ENCODE assay signal across 13 cellular contexts in the genomic region with DNA sequence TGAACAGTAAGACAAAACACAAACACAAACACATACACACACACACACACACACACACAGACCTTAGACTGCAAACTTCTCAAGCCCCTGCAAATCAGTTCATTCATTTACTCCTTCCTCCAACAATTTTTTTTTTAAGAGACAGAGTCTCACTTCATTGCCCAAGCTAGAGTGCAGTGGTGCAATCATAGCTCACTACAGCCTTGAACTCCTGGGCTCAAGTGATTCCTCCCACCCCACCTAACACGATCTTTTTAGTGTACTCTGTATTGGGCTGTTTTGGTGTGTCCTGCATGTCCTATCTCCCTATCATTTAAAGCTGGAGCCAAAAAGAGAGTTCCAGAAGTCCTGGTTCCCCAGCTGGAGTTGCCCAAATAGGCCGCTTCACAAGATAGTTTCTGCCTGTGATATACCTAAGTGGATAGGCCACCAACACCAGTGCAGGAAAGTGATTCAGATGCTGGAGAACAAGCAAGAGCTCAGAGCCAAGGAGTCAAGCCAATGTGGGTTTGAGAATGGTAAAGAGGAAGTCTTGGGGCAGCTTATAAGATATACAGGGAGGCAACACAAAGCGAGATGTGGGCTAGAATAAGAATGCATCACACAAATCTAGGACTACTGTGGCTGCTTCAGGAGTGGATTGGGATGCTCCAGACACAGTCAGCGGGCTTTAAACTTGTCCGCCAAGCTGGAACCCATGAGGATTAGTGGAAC.
DNase-seq lines count a peak whose midpoint lies in the region; ATAC-seq and TF ChIP-seq lines count a peak whose summit lies in the region.
"Had no signal": no experiment of that assay in that cellular context is flagged by ENCODE, and none has a peak within 500 bp of the region (broad histone marks: within the 10 kb centered on the region; RNA-seq: fewer than 3 reads in every experiment).

No MANE protein-coding gene starts in this region.

- no peak overlapping the region for H3K4me3 Mint-ChIP-seq in endothelial cell (ENCODE audit: unreplicated experiment)
- H3K4me3 Mint-ChIP-seq: activated CD4-positive, alpha-beta memory T cell treated with anti-CD3 and anti-CD28 coated beads for 36 hours had no signal

- no peaks in the 10 kb centered on the region for H3K9me3 ChIP-seq in endocrine pancreas (ENCODE audit: control insufficient read depth, low read length)
- H3K9me3 ChIP-seq: tibial artery had no signal

- DNase-seq in middle frontal gyrus (ENCODE audit: extremely low spot score, low spot score) = no peak
- no peak for DNase-seq in endothelial cell (ENCODE audit: low spot score)
- no peak for DNase-seq in caudate nucleus (lab: John Stamatoyannopoulos, UW)
- no peak for DNase-seq in mesenteric fat pad (ENCODE audit: low spot score)
- DNase-seq: activated CD4-positive, alpha-beta memory T cell treated with anti-CD3 and anti-CD28 coated beads for 36 hours; foreskin melanocyte; PC-9; tibial artery had no signal

- no peak for TF ChIP-seq CTCF in endothelial cell (IDR thresholded peaks at IDR 0.05; ENCODE audit: unreplicated experiment)

- H3K4me3 ChIP-seq in endocrine pancreas (ENCODE audit: control insufficient read depth, insufficient read depth, low read length) = peak overlapping the region; percentile 55
- H3K4me3 ChIP-seq: cardiac muscle cell, PC-9 had no signal

- H3K4me1 ChIP-seq in endocrine pancreas (ENCODE audit: control insufficient read depth, insufficient read depth, low read length) = no peaks in the 10 kb centered on the region
- H3K4me1 ChIP-seq: tibial artery had no signal

- H3K27me3 ChIP-seq in endocrine pancreas (ENCODE audit: control insufficient read depth, insufficient read depth, low read length) = no peaks in the 10 kb centered on the region
- H3K27me3 ChIP-seq: cardiac muscle cell, tibial artery had no signal

- no peaks in the 10 kb centered on the region for H3K36me3 Mint-ChIP-seq in endothelial cell (ENCODE audit: low read depth, unreplicated experiment)
- H3K36me3 Mint-ChIP-seq: activated CD4-positive, alpha-beta memory T cell treated with anti-CD3 and anti-CD28 coated beads for 36 hours had no signal

- no peaks in the 10 kb centered on the region for H3K36me3 ChIP-seq in endocrine pancreas (ENCODE audit: control insufficient read depth, insufficient read depth, low read length)
- H3K36me3 ChIP-seq: cardiac muscle cell, tibial artery had no signal

- peak; percentile 26 for ATAC-seq in GM18519 (IDR thresholded peaks at IDR 0.05; ENCODE audit: low FRiP score, unreplicated experiment)
- peak; percentile 33 for ATAC-seq in GM21576 (IDR thresholded peaks at IDR 0.05; ENCODE audit: unreplicated experiment)
- peak; percentile 40 for ATAC-seq in HG03196 (IDR thresholded peaks at IDR 0.05; ENCODE audit: unreplicated experiment)

- H3K4me1 Mint-ChIP-seq in endothelial cell (ENCODE audit: unreplicated experiment) = peaks cover 13% of the 10 kb centered on the region

- peaks cover 1% of the 10 kb centered on the region for H3K27me3 Mint-ChIP-seq in endothelial cell (ENCODE audit: unreplicated experiment)

- H3K27ac ChIP-seq in caudate nucleus (ENCODE audit: low read depth, low read length) = no peak overlapping the region
- H3K27ac ChIP-seq: cardiac muscle cell, PC-9, tibial artery had no signal

- no peak overlapping the region for H3K9ac ChIP-seq in endocrine pancreas (ENCODE audit: control insufficient read depth, insufficient read depth, low read length)

- no peak overlapping the region for H3K27ac Mint-ChIP-seq in endothelial cell (ENCODE audit: unreplicated experiment)
- H3K27ac Mint-ChIP-seq: activated CD4-positive, alpha-beta memory T cell treated with anti-CD3 and anti-CD28 coated beads for 36 hours had no signal

- H3K9me3 Mint-ChIP-seq in endothelial cell (ENCODE audit: unreplicated experiment) = no peaks in the 10 kb centered on the region
- H3K9me3 Mint-ChIP-seq: activated CD4-positive, alpha-beta memory T cell treated with anti-CD3 and anti-CD28 coated beads for 36 hours had no signal
